ENCODE assay signal across 21 cellular contexts in genomic region chrX:154325541-154325940, GRCh38. TPM values are rescaled to one million over a fixed set of nuclear protein-coding genes. Genes with fewer than 3 reads are reported as not detected.
DNase-seq lines count a peak whose midpoint lies in the region; ATAC-seq and TF ChIP-seq lines count a peak whose summit lies in the region.
"Had no signal": no experiment of that assay in that cellular context is flagged by ENCODE, and none has a peak within 500 bp of the region (broad histone marks: within the 10 kb centered on the region; RNA-seq: fewer than 3 reads in every experiment).

No MANE protein-coding gene starts in this region.

- CTCF ChIA-PET in IMR-90 (lab: Yijun Ruan, JAX), result no interaction called here

- intact Hi-C loops in IMR-90 (cut with micrococcal nuclease), result no loop called here
- intact Hi-C loops in activated T-helper 1 cell treated with anti-CD3 and anti-CD28 coated beads, Interleukin-12 subunit alpha, Interleukin-12 subunit beta, Interleukin-2, Interleukin-4 antibody, amounts not matched to agents 30 ng/mL and 10 ng/mL and 1 ng/mL, durations not matched to agents 14 hours and 24 hours and 36 hours (cut with micrococcal nuclease), result no loop called here

- no peaks in the 10 kb centered on the region for H3K36me3 ChIP-seq in IMR-90 (ENCODE audit: control insufficient read depth, insufficient read depth, low read length)
- H3K36me3 ChIP-seq: BLaER1 treated with 17β-estradiol and CSF1 and Interleukin-3, amounts not matched to agents 10 nM and 100 nM; neutrophil; tibial artery had no signal

- no peak overlapping the region for H2AK9ac ChIP-seq in IMR-90 (replicated peaks; ENCODE audit: low read depth, low read length, poor library complexity)

- H3K4me2 ChIP-seq in IMR-90 (ENCODE audit: low read depth, low read length), result no peak overlapping the region

- no peak for ATAC-seq in IMR-90 (ENCODE audit: low read depth)
- ATAC-seq in natural killer cell treated with Interleukin-12 subunit alpha and Interleukin-12 subunit beta and Interleukin-15 and Interleukin-18, amount 100 ng/mL, for 72 hours, result no peak
- ATAC-seq: activated CD4-positive, alpha-beta T cell treated with anti-CD3 and anti-CD28 coated beads for 36 hours; HepG2; stimulated activated naive B cell treated with anti-CD40 and anti-IgM and Interleukin-4, amounts not matched to agents 10 μg/mL and 1 μg/mL and 100 μg/mL, for 72 hours had no signal

- DNase-seq in NCI-H2107 treated with DMSO at 0.1 percent for 48 hours (lab: John Stamatoyannopoulos, UW; ENCODE audit: unreplicated experiment) (peak; percentile 66), NCI-H2107 (lab: John Stamatoyannopoulos, UW) (no peak), IMR-90 (peak; percentile 24), choroid plexus epithelial cell (ENCODE audit: low read depth) (peak; percentile 39), nephron progenitor cell (peak; percentile 25), ecto neural progenitor cell (ENCODE audit: low spot score) (no peak)
- no peak for DNase-seq in natural killer cell treated with Interleukin-12 subunit alpha and Interleukin-12 subunit beta and Interleukin-15 and Interleukin-18, amount 100 ng/mL, for 72 hours (ENCODE audit: low spot score)
- no peak for DNase-seq in activated T-helper 1 cell treated with anti-CD3 and anti-CD28 coated beads, Interleukin-12 subunit alpha, Interleukin-12 subunit beta, Interleukin-2, Interleukin-4 antibody, amounts not matched to agents 30 ng/mL and 10 ng/mL and 1 ng/mL, durations not matched to agents 14 hours and 24 hours and 36 hours (ENCODE audit: low spot score)
- DNase-seq: activated CD4-positive, alpha-beta T cell treated with anti-CD3 and anti-CD28 coated beads for 36 hours; activated gamma-delta T cell; midbrain; MM.1S; NCI-H187 treated with DMSO at 0.1 percent for 48 hours; NCI-H526; stimulated activated naive B cell treated with anti-CD40 and anti-IgM and Interleukin-4, amounts not matched to agents 10 μg/mL and 1 μg/mL and 100 μg/mL, for 72 hours; tibial artery had no signal

- H3K27ac Mint-ChIP-seq in nephron progenitor cell, result peak overlapping the region; percentile 89
- peak overlapping the region in 1 of 2 donors; percentile 14 for H3K27ac Mint-ChIP-seq in natural killer cell treated with Interleukin-12 subunit alpha and Interleukin-12 subunit beta and Interleukin-15 and Interleukin-18, amount 100 ng/mL, for 72 hours
- H3K27ac Mint-ChIP-seq in activated T-helper 1 cell treated with anti-CD3 and anti-CD28 coated beads, Interleukin-12 subunit alpha, Interleukin-12 subunit beta, Interleukin-2, Interleukin-4 antibody, amounts not matched to agents 30 ng/mL and 10 ng/mL and 1 ng/mL, durations not matched to agents 14 hours and 24 hours and 36 hours, result no peak overlapping the region
- H3K27ac Mint-ChIP-seq: activated CD4-positive, alpha-beta T cell treated with anti-CD3 and anti-CD28 coated beads for 36 hours; stimulated activated naive B cell treated with anti-CD40 and anti-IgM and Interleukin-4, amounts not matched to agents 10 μg/mL and 1 μg/mL and 100 μg/mL, for 72 hours had no signal

- peaks cover 69% of the 10 kb centered on the region for H3K9me3 Mint-ChIP-seq in nephron progenitor cell
- H3K9me3 Mint-ChIP-seq in natural killer cell treated with Interleukin-12 subunit alpha and Interleukin-12 subunit beta and Interleukin-15 and Interleukin-18, amount 100 ng/mL, for 72 hours, result no peaks in the 10 kb centered on the region
- H3K9me3 Mint-ChIP-seq in activated T-helper 1 cell treated with anti-CD3 and anti-CD28 coated beads, Interleukin-12 subunit alpha, Interleukin-12 subunit beta, Interleukin-2, Interleukin-4 antibody, amounts not matched to agents 30 ng/mL and 10 ng/mL and 1 ng/mL, durations not matched to agents 14 hours and 24 hours and 36 hours, result no peaks in the 10 kb centered on the region
- H3K9me3 Mint-ChIP-seq: stimulated activated naive B cell treated with anti-CD40 and anti-IgM and Interleukin-4, amounts not matched to agents 10 μg/mL and 1 μg/mL and 100 μg/mL, for 72 hours had no signal

- H3K9ac ChIP-seq in IMR-90 (ENCODE audit: low read depth, low read length), result no peak overlapping the region
- H3K9ac ChIP-seq: BLaER1 treated with 17β-estradiol and CSF1 and Interleukin-3, amounts not matched to agents 10 nM and 100 nM had no signal

- H3K27ac ChIP-seq in IMR-90 (ENCODE audit: insufficient read depth, low read length), result no peak overlapping the region
- H3K27ac ChIP-seq: BLaER1 treated with 17β-estradiol and CSF1 and Interleukin-3, amounts not matched to agents 10 nM and 100 nM; neutrophil; tibial artery had no signal

- no peak for TF ChIP-seq CTCF in IMR-90 (conservative IDR thresholded peaks at IDR 0.05; ENCODE audit: low read depth, low read length)
- TF ChIP-seq CTCF in choroid plexus epithelial cell (conservative IDR thresholded peaks at IDR 0.05; ENCODE audit: low read depth, low read length), result no peak
- no peak for TF ChIP-seq CTCF in nephron progenitor cell (IDR thresholded peaks at IDR 0.05)

- H3K79me1 ChIP-seq in IMR-90 (ENCODE audit: low read depth in 1 of 2, low read length in 2 of 2), result no peaks in the 10 kb centered on the region

- H3K4me3 Mint-ChIP-seq in nephron progenitor cell, result peak overlapping the region; percentile 68
- no peak overlapping the region for H3K4me3 Mint-ChIP-seq in natural killer cell treated with Interleukin-12 subunit alpha and Interleukin-12 subunit beta and Interleukin-15 and Interleukin-18, amount 100 ng/mL, for 72 hours
- no peak overlapping the region for H3K4me3 Mint-ChIP-seq in activated T-helper 1 cell treated with anti-CD3 and anti-CD28 coated beads, Interleukin-12 subunit alpha, Interleukin-12 subunit beta, Interleukin-2, Interleukin-4 antibody, amounts not matched to agents 30 ng/mL and 10 ng/mL and 1 ng/mL, durations not matched to agents 14 hours and 24 hours and 36 hours
- H3K4me3 Mint-ChIP-seq: activated CD4-positive, alpha-beta T cell treated with anti-CD3 and anti-CD28 coated beads for 36 hours; stimulated activated naive B cell treated with anti-CD40 and anti-IgM and Interleukin-4, amounts not matched to agents 10 μg/mL and 1 μg/mL and 100 μg/mL, for 72 hours had no signal

- peaks cover 22% of the 10 kb centered on the region for H3K27me3 Mint-ChIP-seq in nephron progenitor cell (ENCODE audit: low read depth, poor library complexity)
- peaks cover 0 to 5% of the 10 kb centered on the region in 2 donors for H3K27me3 Mint-ChIP-seq in natural killer cell treated with Interleukin-12 subunit alpha and Interleukin-12 subunit beta and Interleukin-15 and Interleukin-18, amount 100 ng/mL, for 72 hours
- no peaks in the 10 kb centered on the region for H3K27me3 Mint-ChIP-seq in activated T-helper 1 cell treated with anti-CD3 and anti-CD28 coated beads, Interleukin-12 subunit alpha, Interleukin-12 subunit beta, Interleukin-2, Interleukin-4 antibody, amounts not matched to agents 30 ng/mL and 10 ng/mL and 1 ng/mL, durations not matched to agents 14 hours and 24 hours and 36 hours (ENCODE audit: insufficient read depth)
- H3K27me3 Mint-ChIP-seq: activated CD4-positive, alpha-beta T cell treated with anti-CD3 and anti-CD28 coated beads for 36 hours; stimulated activated naive B cell treated with anti-CD40 and anti-IgM and Interleukin-4, amounts not matched to agents 10 μg/mL and 1 μg/mL and 100 μg/mL, for 72 hours had no signal

- H4K20me1 ChIP-seq in IMR-90 (ENCODE audit: insufficient read depth, low read length), result no peaks in the 10 kb centered on the region; the same call in 1 of the 2 replicates

- H3K14ac ChIP-seq in IMR-90 (replicated peaks; ENCODE audit: low read depth, low read length), result no peak overlapping the region

- H3K18ac ChIP-seq in IMR-90 (ENCODE audit: low read depth, low read length), result no peak overlapping the region

- WGBS in IMR-90 (ENCODE audit: extremely low coverage in 2 of 2, insufficient read length in 1 of 2), 2 experiments, result no CpG with 5 or more reads among the region's 8 CpGs

- TF ChIP-seq RAD21 in IMR-90 (IDR thresholded peaks at IDR 0.05; ENCODE audit: low read length), result no peak

- no peak overlapping the region for H2AFZ ChIP-seq in IMR-90 (replicated peaks; ENCODE audit: low read length, poor library complexity)

- no peak overlapping the region for H2BK15ac ChIP-seq in IMR-90 (ENCODE audit: low read depth, low read length)

- no peak overlapping the region for H4K5ac ChIP-seq in IMR-90 (ENCODE audit: low read depth, low read length)

- in situ Hi-C loops in IMR-90 (cut with MboI; ENCODE audit: low sequenced_read_pairs), result no loop called here

- H4K91ac ChIP-seq in IMR-90 (ENCODE audit: insufficient read depth, low read depth, low read length), result no peak overlapping the region

- POLR2A ChIA-PET in IMR-90 (lab: Charles Lee; ENCODE audit: unreplicated experiment), result no interaction called here

- H2BK5ac ChIP-seq in IMR-90 (ENCODE audit: low read depth, low read length, poor library complexity, severe bottlenecking), result no peak overlapping the region

- H3K36me3 Mint-ChIP-seq in nephron progenitor cell (ENCODE audit: low read depth), result no peaks in the 10 kb centered on the region
- H3K36me3 Mint-ChIP-seq in natural killer cell treated with Interleukin-12 subunit alpha and Interleukin-12 subunit beta and Interleukin-15 and Interleukin-18, amount 100 ng/mL, for 72 hours, result no peaks in the 10 kb centered on the region
- no peaks in the 10 kb centered on the region for H3K36me3 Mint-ChIP-seq in activated T-helper 1 cell treated with anti-CD3 and anti-CD28 coated beads, Interleukin-12 subunit alpha, Interleukin-12 subunit beta, Interleukin-2, Interleukin-4 antibody, amounts not matched to agents 30 ng/mL and 10 ng/mL and 1 ng/mL, durations not matched to agents 14 hours and 24 hours and 36 hours (ENCODE audit: low read depth)
- H3K36me3 Mint-ChIP-seq: stimulated activated naive B cell treated with anti-CD40 and anti-IgM and Interleukin-4, amounts not matched to agents 10 μg/mL and 1 μg/mL and 100 μg/mL, for 72 hours had no signal

- no peak for TF ChIP-seq POLR2A in IMR-90 (IDR thresholded peaks at IDR 0.05; ENCODE audit: low read depth, low read length)

- H3K4ac ChIP-seq in IMR-90 (ENCODE audit: low read depth, low read length), result no peak overlapping the region

- peaks cover 48% of the 10 kb centered on the region for H3K4me1 Mint-ChIP-seq in nephron progenitor cell
- H3K4me1 Mint-ChIP-seq in natural killer cell treated with Interleukin-12 subunit alpha and Interleukin-12 subunit beta and Interleukin-15 and Interleukin-18, amount 100 ng/mL, for 72 hours (ENCODE audit: low read depth in 2 of 2), result peaks cover 20 to 24% of the 10 kb centered on the region in 2 donors
- peaks cover 35% of the 10 kb centered on the region for H3K4me1 Mint-ChIP-seq in activated T-helper 1 cell treated with anti-CD3 and anti-CD28 coated beads, Interleukin-12 subunit alpha, Interleukin-12 subunit beta, Interleukin-2, Interleukin-4 antibody, amounts not matched to agents 30 ng/mL and 10 ng/mL and 1 ng/mL, durations not matched to agents 14 hours and 24 hours and 36 hours (ENCODE audit: low read depth)

- BruUV-seq in IMR-90 (replicated peaks; lab: Mats Ljungman, UMichigan), result no TSS peak

- no peaks in the 10 kb centered on the region for H3K9me1 ChIP-seq in IMR-90 (ENCODE audit: insufficient read depth, low read length)

- peaks cover 53% of the 10 kb centered on the region for H3K27me3 ChIP-seq in IMR-90 (ENCODE audit: control insufficient read depth, insufficient read depth, low read length)
- H3K27me3 ChIP-seq: neutrophil, tibial artery had no signal

- H2BK20ac ChIP-seq in IMR-90 (ENCODE audit: low read depth, low read length), result no peak overlapping the region

- H3K56ac ChIP-seq in IMR-90 (ENCODE audit: extremely low read depth, insufficient read depth, low read length), result no peak overlapping the region

- no peak overlapping the region for H4K8ac ChIP-seq in IMR-90 (ENCODE audit: low read depth in 2 of 2, low read length in 2 of 2)

- H2AK5ac ChIP-seq in IMR-90 (ENCODE audit: low read depth, low read length), result no peak overlapping the region

- H2BK120ac ChIP-seq in IMR-90 (ENCODE audit: low read depth, low read length), result no peak overlapping the region

- dilution Hi-C loops in IMR-90 (cut with HindIII; ENCODE audit: low sequenced_read_pairs, unreplicated experiment), result no loop called here

- H3K4me3 ChIP-seq in IMR-90 (ENCODE audit: insufficient read depth, low read depth, low read length), result no peak overlapping the region
- H3K4me3 ChIP-seq in choroid plexus epithelial cell (ENCODE audit: low read depth, low read length), result no peak overlapping the region
- H3K4me3 ChIP-seq: BLaER1 treated with 17β-estradiol and CSF1 and Interleukin-3, amounts not matched to agents 10 nM and 100 nM; tibial artery had no signal

- peaks cover 4% of the 10 kb centered on the region; the same call in 1 of the 2 replicates for H3K4me1 ChIP-seq in IMR-90 (ENCODE audit: control insufficient read depth, insufficient read depth, low read length)

- H3K23ac ChIP-seq in IMR-90 (ENCODE audit: low read depth, low read length), result no peak overlapping the region

- H3K9me3 ChIP-seq in IMR-90 (ENCODE audit: control insufficient read depth, insufficient read depth, low read length), result no peaks in the 10 kb centered on the region
- H3K9me3 ChIP-seq: BLaER1 treated with 17β-estradiol and CSF1 and Interleukin-3, amounts not matched to agents 10 nM and 100 nM; neutrophil; tibial artery had no signal

RNA-seq across cellular contexts. Expression of gene TKTL1, which starts 29.9 kb away (rescaled TPM):
- not detected in 2 replicates for total RNA-seq in IMR-90 (2012; rRNA removed)
- not detected in 2 replicates for polyA plus RNA-seq in IMR-90 (2012; rRNA removed)
- polyA plus RNA-seq in IMR-90 (2012; cell fraction: cytosol; rRNA removed), result not detected in 2 replicates
- polyA plus RNA-seq in IMR-90 (2012; cell fraction: nucleus; rRNA removed; ENCODE audit: low replicate concordance), result not detected in 2 replicates
- total RNA-seq in natural killer cell treated with Interleukin-12 subunit alpha and Interleukin-12 subunit beta and Interleukin-15 and Interleukin-18, amount 100 ng/mL, for 72 hours, result 1 to 10 TPM; 3.0 to 4.1 TPM
- total RNA-seq in activated T-helper 1 cell treated with anti-CD3 and anti-CD28 coated beads, Interleukin-12 subunit alpha, Interleukin-12 subunit beta, Interleukin-2, Interleukin-4 antibody, amounts not matched to agents 30 ng/mL and 10 ng/mL and 1 ng/mL, durations not matched to agents 14 hours and 24 hours and 36 hours, result 0.12 and 0.34 TPM in 2 replicates
- total RNA-seq: HepG2, renal cortical epithelial cell had no signal
- polyA plus RNA-seq: HepG2 had no signal

RNA-seq across cellular contexts. Expression of gene TEX28, which starts 30.6 kb away (rescaled TPM):
- not detected in 2 replicates for total RNA-seq in IMR-90 (2012; rRNA removed)
- polyA plus RNA-seq in IMR-90 (2012; rRNA removed), result not detected in 2 replicates
- polyA plus RNA-seq in IMR-90 (2012; cell fraction: cytosol; rRNA removed), result not detected in 2 replicates
- polyA plus RNA-seq in IMR-90 (2012; cell fraction: nucleus; rRNA removed; ENCODE audit: low replicate concordance), result not detected in 2 replicates
- total RNA-seq in natural killer cell treated with Interleukin-12 subunit alpha and Interleukin-12 subunit beta and Interleukin-15 and Interleukin-18, amount 100 ng/mL, for 72 hours, result not detected
- total RNA-seq in activated T-helper 1 cell treated with anti-CD3 and anti-CD28 coated beads, Interleukin-12 subunit alpha, Interleukin-12 subunit beta, Interleukin-2, Interleukin-4 antibody, amounts not matched to agents 30 ng/mL and 10 ng/mL and 1 ng/mL, durations not matched to agents 14 hours and 24 hours and 36 hours, result not detected in 2 replicates
- total RNA-seq: activated CD4-positive, alpha-beta T cell treated with anti-CD3 and anti-CD28 coated beads for 36 hours; frontal cortex; HepG2; renal cortical epithelial cell had no signal
- polyA plus RNA-seq: HepG2 had no signal

RNA-seq across cellular contexts. Expression of gene FLNA, which starts 48.9 kb away (rescaled TPM):
- 1,356 and 1,443 TPM in 2 replicates for total RNA-seq in IMR-90 (2012; rRNA removed)
- polyA plus RNA-seq in IMR-90 (2012; rRNA removed), result 1,357 and 1,435 TPM in 2 replicates
- polyA plus RNA-seq in IMR-90 (2012; cell fraction: cytosol; rRNA removed), result 639 and 1,121 TPM in 2 replicates
- polyA plus RNA-seq in IMR-90 (2012; cell fraction: nucleus; rRNA removed; ENCODE audit: low replicate concordance), result 2,032 and 4,690 TPM in 2 replicates
- total RNA-seq in natural killer cell treated with Interleukin-12 subunit alpha and Interleukin-12 subunit beta and Interleukin-15 and Interleukin-18, amount 100 ng/mL, for 72 hours, result 100 to 1,000 TPM; 574 to 727 TPM
- total RNA-seq in activated T-helper 1 cell treated with anti-CD3 and anti-CD28 coated beads, Interleukin-12 subunit alpha, Interleukin-12 subunit beta, Interleukin-2, Interleukin-4 antibody, amounts not matched to agents 30 ng/mL and 10 ng/mL and 1 ng/mL, durations not matched to agents 14 hours and 24 hours and 36 hours, result 854 and 873 TPM in 2 replicates

RNA-seq across cellular contexts. Expression of gene EMD, which starts 53.6 kb away (rescaled TPM):
- 9.9 and 11.4 TPM in 2 replicates for total RNA-seq in IMR-90 (2012; rRNA removed)
- 68.8 and 80.6 TPM in 2 replicates for polyA plus RNA-seq in IMR-90 (2012; rRNA removed)
- 53.8 and 120 TPM in 2 replicates for polyA plus RNA-seq in IMR-90 (2012; cell fraction: cytosol; rRNA removed)
- polyA plus RNA-seq in IMR-90 (2012; cell fraction: nucleus; rRNA removed; ENCODE audit: low replicate concordance), result 118 and 134 TPM in 2 replicates
- total RNA-seq in natural killer cell treated with Interleukin-12 subunit alpha and Interleukin-12 subunit beta and Interleukin-15 and Interleukin-18, amount 100 ng/mL, for 72 hours, result 10 to 100 TPM; 49.2 to 61.9 TPM
- total RNA-seq in activated T-helper 1 cell treated with anti-CD3 and anti-CD28 coated beads, Interleukin-12 subunit alpha, Interleukin-12 subunit beta, Interleukin-2, Interleukin-4 antibody, amounts not matched to agents 30 ng/mL and 10 ng/mL and 1 ng/mL, durations not matched to agents 14 hours and 24 hours and 36 hours, result 83.3 and 85.5 TPM in 2 replicates

Comparison
In these comparisons a context has a peak if more than half of its experiments do, and no peak if none do; other contexts are left out.
1. DNase-seq: peak in NCI-H2107 treated with DMSO at 0.1 percent for 48 hours (single experiment), IMR-90 (single experiment), choroid plexus epithelial cell (single experiment) and nephron progenitor cell (single experiment); none in NCI-H2107 (single experiment), natural killer cell treated with Interleukin-12 subunit alpha and Interleukin-12 subunit beta and Interleukin-15 and Interleukin-18, amount 100 ng/mL, for 72 hours (single experiment), ecto neural progenitor cell (single experiment) and activated T-helper 1 cell treated with anti-CD3 and anti-CD28 coated beads, Interleukin-12 subunit alpha, Interleukin-12 subunit beta, Interleukin-2, Interleukin-4 antibody, amounts not matched to agents 30 ng/mL and 10 ng/mL and 1 ng/mL, durations not matched to agents 14 hours and 24 hours and 36 hours (single experiment).